1 cellular context compared by ENCODE assay signal in genomic region chr6:117513174-117513573, GRCh38.
TF ChIP-seq lines count a peak whose summit lies in the region.

No MANE protein-coding gene starts in this region.

TF ChIP-seq in IMR-90, 13 proteins besides CTCF, POLR2A, EP300 and RAD21:
- no peak for TF ChIP-seq MXI1 (IDR thresholded peaks at IDR 0.05; ENCODE audit: borderline replicate concordance, low read depth, low read length)
- no peak for TF ChIP-seq ELK1 (IDR thresholded peaks at IDR 0.05; ENCODE audit: borderline replicate concordance, low read depth, low read length)
- no peak for TF ChIP-seq MAFK (IDR thresholded peaks at IDR 0.05; ENCODE audit: low read depth, low read length)
- no peak for TF ChIP-seq CEBPB (IDR thresholded peaks at IDR 0.05; ENCODE audit: low read depth, low read length)
- TF ChIP-seq RFX5 (IDR thresholded peaks at IDR 0.05; ENCODE audit: low read depth, low read length): no peak
- no peak for TF ChIP-seq USF2 (IDR thresholded peaks at IDR 0.05; ENCODE audit: low read depth, low read length)
- no peak for TF ChIP-seq RCOR1 (IDR thresholded peaks at IDR 0.05; ENCODE audit: insufficient replicate concordance, low read length)
- TF ChIP-seq NFE2L2 (IDR thresholded peaks at IDR 0.05; ENCODE audit: low read depth, low read length): no peak
- TF ChIP-seq MAZ (IDR thresholded peaks at IDR 0.05; ENCODE audit: borderline replicate concordance, low read depth, low read length): no peak
- no peak for TF ChIP-seq FOS (IDR thresholded peaks at IDR 0.05; ENCODE audit: low read depth, low read length)
- TF ChIP-seq BHLHE40 (IDR thresholded peaks at IDR 0.05; ENCODE audit: low read depth, low read length): no peak
- TF ChIP-seq CHD1 (IDR thresholded peaks at IDR 0.05; ENCODE audit: low read depth, low read length): no peak
- TF ChIP-seq SMC3 (IDR thresholded peaks at IDR 0.05; ENCODE audit: low read depth, low read length): no peak
